Comparison of ENCODE assay signal across 23 cellular contexts in the genomic region with DNA sequence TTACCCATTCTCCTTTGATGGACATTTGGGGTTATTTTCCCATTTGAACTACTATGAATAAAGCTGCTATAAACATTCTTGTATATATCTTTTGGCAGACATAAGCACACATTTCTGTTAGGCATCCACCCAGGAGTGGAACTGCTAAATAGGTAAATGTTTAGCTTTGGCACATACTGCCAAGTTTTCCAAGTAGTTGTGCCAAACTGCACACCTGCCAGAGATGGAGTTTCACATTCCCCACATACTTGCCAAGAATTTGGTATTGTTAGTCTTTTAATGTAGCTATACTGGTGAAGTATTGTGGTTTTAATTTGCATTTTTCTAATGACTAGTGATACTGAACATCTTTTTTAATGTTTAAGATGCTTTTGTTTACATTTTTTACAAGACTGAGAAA.
"Had no signal": no experiment of that assay in that cellular context is flagged by ENCODE, and none has a peak within 500 bp of the region (broad histone marks: within the 10 kb centered on the region; RNA-seq: fewer than 3 reads in every experiment).

No MANE protein-coding gene starts in this region.

- H3K27ac Mint-ChIP-seq: naive B cell, nephron had no signal

- H3K36me3 ChIP-seq: gastrocnemius medialis, heart right ventricle, pancreas, sigmoid colon, suprapubic skin, thyroid gland, upper lobe of left lung, uterus had no signal

- H3K4me1 ChIP-seq: heart right ventricle, pancreas, psoas muscle, suprapubic skin, thyroid gland, upper lobe of left lung, uterus had no signal

- H3K4me1 Mint-ChIP-seq: naive B cell, nephron had no signal

- DNase-seq: effector memory CD4-positive, alpha-beta T cell; gastrocnemius medialis; heart right ventricle; left cardiac atrium; left ventricle myocardium superior; midbrain; naive B cell; occipital lobe; psoas muscle; sigmoid colon; small intestine; stimulated activated CD4-positive, alpha-beta T cell treated with anti-CD3 and anti-CD28 coated beads, Interleukin-2, amount 100 ng/mL, for 48 hours; stimulated activated naive CD4-positive, alpha-beta T cell treated with Interleukin-2 at 50 U/mL for 16 hours; thyroid gland; upper lobe of left lung; uterus had no signal

- H3K27ac ChIP-seq: gastrocnemius medialis, heart right ventricle, pancreas, psoas muscle, sigmoid colon, suprapubic skin, thyroid gland, upper lobe of left lung, uterus had no signal

- H3K9me3 ChIP-seq: pancreas, psoas muscle, suprapubic skin, thyroid gland, uterus had no signal

- FAIRE-seq: endometrium, keratinocyte, pancreas, small intestine had no signal

- H3K27me3 ChIP-seq: gastrocnemius medialis, pancreas, sigmoid colon, thyroid gland, upper lobe of left lung, uterus had no signal

- ATAC-seq: esophagus mucosa, gastrocnemius medialis, heart right ventricle, left cardiac atrium, left ventricle myocardium superior, psoas muscle had no signal

- H3K4me3 ChIP-seq: gastrocnemius medialis, heart right ventricle, lung, pancreas, psoas muscle, sigmoid colon, suprapubic skin, thyroid gland, upper lobe of left lung, uterus had no signal

- H3K4me3 Mint-ChIP-seq: naive B cell, nephron had no signal
